Comparison of ENCODE assay signal across 8 cellular contexts in genomic region chr16:21599994-21600773, GRCh38. TPM values are rescaled to one million over a fixed set of nuclear protein-coding genes. Genes with fewer than 3 reads are reported as not detected.
DNase-seq lines count a peak whose midpoint lies in the region; ATAC-seq and TF ChIP-seq lines count a peak whose summit lies in the region.

No MANE protein-coding gene starts in this region.

- H3K4me1 ChIP-seq in liver (ENCODE audit: control insufficient read depth in 4 of 4, insufficient read depth in 4 of 4, low read length in 3 of 4), result peaks cover 3 to 22% (median 10%) of the 10 kb centered on the region in 4 donors

- no peak for TF ChIP-seq CTCF in liver (IDR thresholded peaks at IDR 0.05; ENCODE audit: low read depth, low read length, missing input control)

- TF ChIP-seq RAD21 in liver (IDR thresholded peaks at IDR 0.05), result no peak

- no peaks in the 10 kb centered on the region for H3K9me3 ChIP-seq in liver (ENCODE audit: control insufficient read depth in 4 of 4, low read length in 3 of 4)

- ATAC-seq in GM19328 (IDR thresholded peaks at IDR 0.05; ENCODE audit: unreplicated experiment) (peak; percentile 11), HG03432 (IDR thresholded peaks at IDR 0.05; ENCODE audit: unreplicated experiment) (peak; percentile 29)

- peak; percentile 38; the same call in 1 of the 2 replicates for TF ChIP-seq POLR2A in Raji (IDR thresholded peaks at IDR 0.05; ENCODE audit: insufficient read depth, low read depth, low read length)

- H3K36me3 ChIP-seq in liver (ENCODE audit: control insufficient read depth in 4 of 4, insufficient read depth in 3 of 4, low read depth in 1 of 4, low read length in 3 of 4), result no peaks in the 10 kb centered on the region

- peak overlapping the region; percentile 94 to 99 (median 98) for H3K4me3 ChIP-seq in liver (ENCODE audit: low read depth in 1 of 3, low read length in 3 of 3)

- DNase-seq in DMS53 treated with DMSO at 0.1 percent for 48 hours (lab: John Stamatoyannopoulos, UW; ENCODE audit: unreplicated experiment) (peak; percentile 3), cerebellar cortex (ENCODE audit: low spot score) (peak; percentile 34), substantia nigra (lab: John Stamatoyannopoulos, UW) (peak in 10 of 49 donors; percentile 21 to 78 (median 32)), NCI-H774 (lab: John Stamatoyannopoulos, UW) (no peak)

- no peaks in the 10 kb centered on the region for H3K27me3 ChIP-seq in liver (ENCODE audit: control insufficient read depth in 4 of 4, insufficient read depth in 4 of 4, low read length in 3 of 4)

- H3K9ac ChIP-seq in liver (ENCODE audit: low read depth in 1 of 2, low read length in 2 of 2), result peak overlapping the region; percentile 79 to 87

- H3K27ac ChIP-seq in liver (ENCODE audit: low read depth in 1 of 2, low read length in 2 of 2) (peak overlapping the region; percentile 90 to 93), substantia nigra (ENCODE audit: low read depth, low read length, poor library complexity, severe bottlenecking) (peak overlapping the region; percentile 90)

- under 1% methylated on average over 56 of the region's 56 CpGs for WGBS in liver

TF ChIP-seq in liver, 16 proteins besides CTCF, POLR2A, EP300 and RAD21:
- TF ChIP-seq GABPA (IDR thresholded peaks at IDR 0.05 in 1 of 2, conservative IDR thresholded peaks at IDR 0.05 in 1 of 2), result no peak
- no peak for TF ChIP-seq HNF4G (IDR thresholded peaks at IDR 0.05)
- no peak for TF ChIP-seq NR2F2 (IDR thresholded peaks at IDR 0.05)
- no peak for TF ChIP-seq MAX (IDR thresholded peaks at IDR 0.05)
- no peak for TF ChIP-seq EGR1 (IDR thresholded peaks at IDR 0.05; ENCODE audit: low read depth in 2 of 2)
- TF ChIP-seq, protein P1, sequence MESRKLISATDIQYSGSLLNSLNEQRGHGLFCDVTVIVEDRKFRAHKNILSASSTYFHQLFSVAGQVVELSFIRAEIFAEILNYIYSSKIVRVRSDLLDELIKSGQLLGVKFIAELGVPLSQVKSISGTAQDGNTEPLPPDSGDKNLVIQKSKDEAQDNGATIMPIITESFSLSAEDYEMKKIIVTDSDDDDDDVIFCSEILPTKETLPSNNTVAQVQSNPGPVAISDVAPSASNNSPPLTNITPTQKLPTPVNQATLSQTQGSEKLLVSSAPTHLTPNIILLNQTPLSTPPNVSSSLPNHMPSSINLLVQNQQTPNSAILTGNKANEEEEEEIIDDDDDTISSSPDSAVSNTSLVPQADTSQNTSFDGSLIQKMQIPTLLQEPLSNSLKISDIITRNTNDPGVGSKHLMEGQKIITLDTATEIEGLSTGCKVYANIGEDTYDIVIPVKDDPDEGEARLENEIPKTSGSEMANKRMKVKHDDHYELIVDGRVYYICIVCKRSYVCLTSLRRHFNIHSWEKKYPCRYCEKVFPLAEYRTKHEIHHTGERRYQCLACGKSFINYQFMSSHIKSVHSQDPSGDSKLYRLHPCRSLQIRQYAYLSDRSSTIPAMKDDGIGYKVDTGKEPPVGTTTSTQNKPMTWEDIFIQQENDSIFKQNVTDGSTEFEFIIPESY (IDR thresholded peaks at IDR 0.05), result no peak
- no peak for TF ChIP-seq FOXA2 (IDR thresholded peaks at IDR 0.05)
- TF ChIP-seq SP1 (IDR thresholded peaks at IDR 0.05), result no peak
- TF ChIP-seq, protein P2, sequence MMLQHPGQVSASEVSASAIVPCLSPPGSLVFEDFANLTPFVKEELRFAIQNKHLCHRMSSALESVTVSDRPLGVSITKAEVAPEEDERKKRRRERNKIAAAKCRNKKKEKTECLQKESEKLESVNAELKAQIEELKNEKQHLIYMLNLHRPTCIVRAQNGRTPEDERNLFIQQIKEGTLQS (IDR thresholded peaks at IDR 0.05), result no peak
- TF ChIP-seq RXRA (IDR thresholded peaks at IDR 0.05), result no peak
- TF ChIP-seq HNF4A (conservative IDR thresholded peaks at IDR 0.05), result no peak
- TF ChIP-seq TAF1 (conservative IDR thresholded peaks at IDR 0.05), result no peak
- no peak for TF ChIP-seq YY1 (IDR thresholded peaks at IDR 0.05)
- TF ChIP-seq, protein P3, sequence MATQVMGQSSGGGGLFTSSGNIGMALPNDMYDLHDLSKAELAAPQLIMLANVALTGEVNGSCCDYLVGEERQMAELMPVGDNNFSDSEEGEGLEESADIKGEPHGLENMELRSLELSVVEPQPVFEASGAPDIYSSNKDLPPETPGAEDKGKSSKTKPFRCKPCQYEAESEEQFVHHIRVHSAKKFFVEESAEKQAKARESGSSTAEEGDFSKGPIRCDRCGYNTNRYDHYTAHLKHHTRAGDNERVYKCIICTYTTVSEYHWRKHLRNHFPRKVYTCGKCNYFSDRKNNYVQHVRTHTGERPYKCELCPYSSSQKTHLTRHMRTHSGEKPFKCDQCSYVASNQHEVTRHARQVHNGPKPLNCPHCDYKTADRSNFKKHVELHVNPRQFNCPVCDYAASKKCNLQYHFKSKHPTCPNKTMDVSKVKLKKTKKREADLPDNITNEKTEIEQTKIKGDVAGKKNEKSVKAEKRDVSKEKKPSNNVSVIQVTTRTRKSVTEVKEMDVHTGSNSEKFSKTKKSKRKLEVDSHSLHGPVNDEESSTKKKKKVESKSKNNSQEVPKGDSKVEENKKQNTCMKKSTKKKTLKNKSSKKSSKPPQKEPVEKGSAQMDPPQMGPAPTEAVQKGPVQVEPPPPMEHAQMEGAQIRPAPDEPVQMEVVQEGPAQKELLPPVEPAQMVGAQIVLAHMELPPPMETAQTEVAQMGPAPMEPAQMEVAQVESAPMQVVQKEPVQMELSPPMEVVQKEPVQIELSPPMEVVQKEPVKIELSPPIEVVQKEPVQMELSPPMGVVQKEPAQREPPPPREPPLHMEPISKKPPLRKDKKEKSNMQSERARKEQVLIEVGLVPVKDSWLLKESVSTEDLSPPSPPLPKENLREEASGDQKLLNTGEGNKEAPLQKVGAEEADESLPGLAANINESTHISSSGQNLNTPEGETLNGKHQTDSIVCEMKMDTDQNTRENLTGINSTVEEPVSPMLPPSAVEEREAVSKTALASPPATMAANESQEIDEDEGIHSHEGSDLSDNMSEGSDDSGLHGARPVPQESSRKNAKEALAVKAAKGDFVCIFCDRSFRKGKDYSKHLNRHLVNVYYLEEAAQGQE (IDR thresholded peaks at IDR 0.05), result no peak
- no peak for TF ChIP-seq JUND (IDR thresholded peaks at IDR 0.05)
- TF ChIP-seq FOXA1 (IDR thresholded peaks at IDR 0.05), result no peak

RNA-seq across cellular contexts. Expression of gene METTL9, which starts 0.8 kb away (rescaled TPM):
- total RNA-seq in liver, result 10 to 100 TPM; 22.8 to 57.3 TPM
- polyA plus RNA-seq in liver, result 10 to 100 TPM in 1 of 2 donors, 1 to 10 TPM in 1; 9.3 to 11.6 TPM

RNA-seq across cellular contexts. Expression of gene IGSF6, which starts 52.2 kb away (rescaled TPM):
- 10 to 100 TPM in 1 of 2 donors, 1 to 10 TPM in 1; 5.2 to 27.3 TPM for total RNA-seq in liver
- polyA plus RNA-seq in liver, result 1 to 10 TPM; 2.6 to 5.7 TPM
